ENCODE assay signal across 1 cellular context in genomic region chr12:75634244-75635222, GRCh38.
TF ChIP-seq lines count a peak whose summit lies in the region.

No MANE protein-coding gene starts in this region.

TF ChIP-seq in K562, 482 proteins besides CTCF, POLR2A, EP300 and RAD21 (continued from another document):
- TF ChIP-seq PKNOX1 (IDR thresholded peaks at IDR 0.05): peak; percentile 16; the same call in 1 of the 2 replicates
- TF ChIP-seq BRD9 (IDR thresholded peaks at IDR 0.05; ENCODE audit: low read depth, partially characterized antibody): no peak
- TF ChIP-seq ZNF175 (CRISPR knock-in tag; IDR thresholded peaks at IDR 0.05; ENCODE audit: low read depth): peak; percentile 72
- 0 out of 2 replicates have a peak, but pooled peaks have one; percentile 40 for TF ChIP-seq POLR2H (tag; IDR thresholded peaks at IDR 0.05; ENCODE audit: low read depth)
- TF ChIP-seq ARID1B (IDR thresholded peaks at IDR 0.05): peak; percentile 14; the same call in 1 of the 2 replicates
- peak; percentile 59 for TF ChIP-seq GABPA (tag; conservative IDR thresholded peaks at IDR 0.05; ENCODE audit: low read depth)
- peak; percentile 22; the same call in 1 of the 2 replicates for TF ChIP-seq ATF3 (IDR thresholded peaks at IDR 0.05)
- no peak for TF ChIP-seq ATF3 (CRISPR knock-in tag; conservative IDR thresholded peaks at IDR 0.05)
- peak; percentile 29; the same call in 1 of the 2 replicates for TF ChIP-seq TFAP4 (CRISPR knock-in tag; IDR thresholded peaks at IDR 0.05; ENCODE audit: borderline replicate concordance)
- no peak for TF ChIP-seq ZNF133 (CRISPR knock-in tag; IDR thresholded peaks at IDR 0.05)
- peak; percentile 40; the same call in 1 of the 2 replicates for TF ChIP-seq ZFPM2 (CRISPR knock-in tag; IDR thresholded peaks at IDR 0.05)
- peak; percentile 36 for TF ChIP-seq MEIS2 (IDR thresholded peaks at IDR 0.05; ENCODE audit: partially characterized antibody)
- TF ChIP-seq ZNF212 (CRISPR knock-in tag; IDR thresholded peaks at IDR 0.05): 0 out of 2 replicates have a peak, but pooled peaks have one; percentile 41
- TF ChIP-seq CEBPG (CRISPR knock-in tag; IDR thresholded peaks at IDR 0.05): peak; percentile 54; the same call in 1 of the 2 replicates
- peak in 1 of 2 experiments; percentile 36; a peak in 1 of 4 replicates for TF ChIP-seq CEBPG (tag; conservative IDR thresholded peaks at IDR 0.05 in 1 of 2, IDR thresholded peaks at IDR 0.05 in 1 of 2)
- TF ChIP-seq FOXK2 (conservative IDR thresholded peaks at IDR 0.05 in 1 of 2, IDR thresholded peaks at IDR 0.05 in 1 of 2; ENCODE audit: low read depth in 2 of 2): 0 out of 4 replicates have a peak, but pooled peaks of 1 of the 2 experiments have one; percentile 20
- TF ChIP-seq ZNF551 (CRISPR knock-in tag; IDR thresholded peaks at IDR 0.05): no peak
- TF ChIP-seq PBX2 (CRISPR knock-in tag; IDR thresholded peaks at IDR 0.05; ENCODE audit: low read depth): no peak
- TF ChIP-seq PBX2 (tag; conservative IDR thresholded peaks at IDR 0.05; ENCODE audit: low read depth): 0 out of 2 replicates have a peak, but pooled peaks have one; percentile 16
- TF ChIP-seq ZNF639 (CRISPR knock-in tag; conservative IDR thresholded peaks at IDR 0.05 in 1 of 2, IDR thresholded peaks at IDR 0.05 in 1 of 2): peak in 1 of 2 experiments; percentile 59; a peak in 1 of 4 replicates
